16 cellular contexts compared by ENCODE assay signal in genomic region chr5:127943061-127943371, GRCh38.
DNase-seq lines count a peak whose midpoint lies in the region; ATAC-seq lines count a peak whose summit lies in the region.
"Had no signal": no experiment of that assay in that cellular context is flagged by ENCODE, and none has a peak within 500 bp of the region (broad histone marks: within the 10 kb centered on the region; RNA-seq: fewer than 3 reads in every experiment).

No MANE protein-coding gene starts in this region.

- H3K27me3 ChIP-seq in SJSA1 (replicated peaks) = no peaks in the 10 kb centered on the region
- H3K27me3 ChIP-seq: right atrium auricular region had no signal

- peaks cover 26% of the 10 kb centered on the region for H3K4me1 ChIP-seq in SJSA1 (replicated peaks)
- H3K4me1 ChIP-seq: right atrium auricular region had no signal

- no peaks in the 10 kb centered on the region for H3K36me3 ChIP-seq in SJSA1
- H3K36me3 ChIP-seq: right atrium auricular region had no signal

- peak overlapping the region; percentile 59; the same call in 1 of the 2 replicates for H3K27ac ChIP-seq in SJSA1
- H3K27ac ChIP-seq: right atrium auricular region had no signal

- no peaks in the 10 kb centered on the region for H3K9me3 ChIP-seq in SJSA1 (replicated peaks)
- H3K9me3 ChIP-seq: right atrium auricular region had no signal

- DNase-seq in SJSA1 (ENCODE audit: low read depth in 1 of 2, low spot score in 2 of 2) (no peak), T-helper 9 cell (no peak), inferior parietal cortex (ENCODE audit: extremely low spot score) (no peak)
- DNase-seq: head of caudate nucleus; naive B cell; NCI-H2171; SIG-M5; stimulated activated CD4-positive, alpha-beta T cell treated with anti-CD3 and anti-CD28 coated beads, Interleukin-4, amount 100 ng/mL, for 4 hours had no signal

- no peak overlapping the region for H3K4me3 ChIP-seq in SJSA1
- H3K4me3 ChIP-seq: GM23338, right atrium auricular region had no signal

- ATAC-seq in GM18867 (IDR thresholded peaks at IDR 0.05; ENCODE audit: unreplicated experiment) = peak; percentile 85
- ATAC-seq in GM21528 (IDR thresholded peaks at IDR 0.05; ENCODE audit: low FRiP score, unreplicated experiment) = peak; percentile 86
- peak; percentile 71 for ATAC-seq in HG03039 (IDR thresholded peaks at IDR 0.05; ENCODE audit: unreplicated experiment)
- no peak for ATAC-seq in GM21737 (IDR thresholded peaks at IDR 0.05; ENCODE audit: unreplicated experiment)
- no peak for ATAC-seq in HG03342 (IDR thresholded peaks at IDR 0.05; ENCODE audit: unreplicated experiment)
- ATAC-seq: GM23338, left lobe of liver had no signal

Comparison
In these comparisons a context has a peak if more than half of its experiments do, and no peak if none do; other contexts are left out.
1. ATAC-seq: peak in GM18867 (single experiment), GM21528 (single experiment) and HG03039 (single experiment); none in GM21737 (single experiment) and HG03342 (single experiment).